15 cellular contexts compared by ENCODE assay signal in the genomic region with DNA sequence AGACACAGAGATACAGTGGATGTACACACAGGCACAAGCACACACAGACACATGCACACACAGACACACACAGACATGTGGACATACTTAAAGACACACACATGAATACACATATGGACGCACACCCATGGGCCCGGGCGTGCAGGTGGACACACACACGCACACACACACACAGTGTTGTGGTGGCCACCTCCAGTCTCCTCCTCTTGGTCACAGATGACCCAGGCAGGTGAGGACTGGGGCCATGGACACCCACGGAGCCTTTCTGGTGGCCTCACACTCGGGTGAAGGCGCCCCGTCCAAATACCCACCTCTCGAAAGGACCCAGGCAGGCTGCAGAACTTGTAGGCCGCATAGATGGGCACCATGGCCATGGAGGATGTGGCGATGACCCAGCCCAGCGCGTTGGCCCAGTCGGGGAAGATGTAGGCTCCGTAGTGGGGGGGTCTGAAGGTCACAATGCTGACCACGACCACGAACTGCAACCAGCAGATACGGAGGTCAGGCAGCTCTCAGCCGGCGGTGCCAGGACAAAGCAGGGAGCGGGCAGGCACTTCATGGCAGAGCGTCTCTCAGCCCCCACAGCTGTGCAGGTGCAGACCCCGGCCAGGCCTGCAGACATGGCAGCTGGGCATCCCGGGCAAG. TPM values are rescaled to one million over a fixed set of nuclear protein-coding genes. Genes with fewer than 3 reads are reported as not detected.
DNase-seq lines count a peak whose midpoint lies in the region; ATAC-seq and TF ChIP-seq lines count a peak whose summit lies in the region.
"Had no signal": no experiment of that assay in that cellular context is flagged by ENCODE, and none has a peak within 500 bp of the region (broad histone marks: within the 10 kb centered on the region; RNA-seq: fewer than 3 reads in every experiment).

No MANE protein-coding gene starts in this region.

- DNase-seq in RWPE2 (ENCODE audit: low spot score) (peak; percentile 56), right cardiac atrium (peak in 2 of 3 donors; percentile 32 to 38), trophoblast cell (no peak), NCI-H748 treated with DMSO at 0.1 percent for 48 hours (lab: John Stamatoyannopoulos, UW) (no peak), GM23248 (no peak)
- no peak for DNase-seq in activated CD4-positive, alpha-beta T cell treated with anti-CD3 and anti-CD28 coated beads, Interleukin-2, amount 50 U/mL, for 4 hours
- DNase-seq: CD4-positive, CD25-positive, alpha-beta regulatory T cell; IMR-90; NCI-H1436 treated with DMSO at 0.1 percent for 48 hours; NCI-H1930; PC-9 had no signal

- TF ChIP-seq CTCF in RWPE2 (IDR thresholded peaks at IDR 0.05; ENCODE audit: poor library complexity, severe bottlenecking): no peak

- H2AFZ ChIP-seq in trophoblast cell (ENCODE audit: insufficient read depth, low read length, poor library complexity) (no peak overlapping the region), GM23248 (no peak overlapping the region)
- H2AFZ ChIP-seq: PC-9 had no signal

- H3K4me1 ChIP-seq in BLaER1 (peaks cover 33% of the 10 kb centered on the region), RWPE2 (ENCODE audit: insufficient read depth, poor library complexity, severe bottlenecking) (no peaks in the 10 kb centered on the region), right cardiac atrium (ENCODE audit: control insufficient read depth, insufficient read depth, low read length) (no peaks in the 10 kb centered on the region), trophoblast cell (ENCODE audit: control insufficient read depth in 1 of 2, insufficient read depth in 2 of 2, low read length in 2 of 2) (no peaks in the 10 kb centered on the region), GM23248 (ENCODE audit: insufficient read depth) (no peaks in the 10 kb centered on the region)
- H3K4me1 ChIP-seq: HAP-1 had no signal

- H3K79me2 ChIP-seq in trophoblast cell (ENCODE audit: control insufficient read depth, insufficient read depth, low read length, poor library complexity) (no peaks in the 10 kb centered on the region), GM23248 (ENCODE audit: insufficient read depth) (no peaks in the 10 kb centered on the region)

- peak overlapping the region; percentile 89; the same call in 1 of the 2 replicates for H3K4me2 ChIP-seq in BLaER1
- no peak overlapping the region for H3K4me2 ChIP-seq in trophoblast cell (ENCODE audit: low read length)
- H3K4me2 ChIP-seq in GM23248 (ENCODE audit: unreplicated experiment): no peak overlapping the region
- H3K4me2 ChIP-seq: KMS-11, PC-9 had no signal

- H3K18ac ChIP-seq in trophoblast cell (ENCODE audit: low read length): no peak overlapping the region

- no peak overlapping the region for H2AK5ac ChIP-seq in trophoblast cell (ENCODE audit: low read length)

- H3F3A ChIP-seq in GM23248 (ENCODE audit: insufficient read depth): no peaks in the 10 kb centered on the region

- H3K36me3 ChIP-seq in BLaER1 (no peaks in the 10 kb centered on the region), RWPE2 (ENCODE audit: low read depth) (no peaks in the 10 kb centered on the region), trophoblast cell (ENCODE audit: control insufficient read depth in 1 of 2, insufficient read depth in 2 of 2, low read length in 2 of 2) (no peaks in the 10 kb centered on the region), GM23248 (ENCODE audit: low read depth) (no peaks in the 10 kb centered on the region)
- H3K36me3 ChIP-seq: HAP-1 had no signal

- H3K4ac ChIP-seq in trophoblast cell (ENCODE audit: low read depth, low read length): no peak overlapping the region

- H3K27me3 ChIP-seq in BLaER1: no peaks in the 10 kb centered on the region
- H3K27me3 ChIP-seq in RWPE2 (ENCODE audit: insufficient read depth, poor library complexity, severe bottlenecking): peaks cover 16% of the 10 kb centered on the region
- no peaks in the 10 kb centered on the region for H3K27me3 ChIP-seq in right cardiac atrium (ENCODE audit: control insufficient read depth, insufficient read depth)
- H3K27me3 ChIP-seq in trophoblast cell (ENCODE audit: insufficient read depth, low read length): no peaks in the 10 kb centered on the region
- peaks cover 29% of the 10 kb centered on the region for H3K27me3 ChIP-seq in GM23248 (replicated peaks; ENCODE audit: insufficient read depth)

- intact Hi-C loops in right cardiac atrium (cut with DNase I): no loop called here

- WGBS in right cardiac atrium: 87% methylated on average over 24 of the region's 24 CpGs
- WGBS in trophoblast cell (ENCODE audit: extremely low coverage, insufficient coverage, insufficient read length): no CpG with 5 or more reads among the region's 24 CpGs
- WGBS in GM23248 (ENCODE audit: low coverage in 1 of 2, low lambda C conversion rate in 2 of 2, missing lambda C conversion rate in 2 of 2), 2 experiments: 51 to 54% methylated on average over 23 to 24 of the region's 24 CpGs

- in situ Hi-C loops in GM23248 (cut with MboI): no loop called here

- no peaks in the 10 kb centered on the region for H3K79me1 ChIP-seq in trophoblast cell (ENCODE audit: low read length)

- H3K14ac ChIP-seq in trophoblast cell (ENCODE audit: low read length): no peak overlapping the region

- no peaks in the 10 kb centered on the region for H3K9me2 ChIP-seq in GM23248 (ENCODE audit: insufficient read depth)

- no peak overlapping the region for H2BK12ac ChIP-seq in trophoblast cell (ENCODE audit: low read length)

- no peak overlapping the region for H2BK5ac ChIP-seq in trophoblast cell (ENCODE audit: low read depth, low read length, poor library complexity)

- no peak overlapping the region for H4K91ac ChIP-seq in trophoblast cell (ENCODE audit: low read depth, low read length)

- no peak overlapping the region for H4K12ac ChIP-seq in trophoblast cell (ENCODE audit: low read depth, low read length)

- H3K27ac ChIP-seq in BLaER1: no peak overlapping the region
- H3K27ac ChIP-seq in RWPE2 (ENCODE audit: poor library complexity, severe bottlenecking): no peak overlapping the region
- no peak overlapping the region for H3K27ac ChIP-seq in right cardiac atrium (ENCODE audit: low read length)
- no peak overlapping the region for H3K27ac ChIP-seq in trophoblast cell (ENCODE audit: low read depth, low read length)
- no peak overlapping the region for H3K27ac ChIP-seq in GM23248
- H3K27ac ChIP-seq: KMS-11, PC-9 had no signal

- H3K4me3 ChIP-seq in BLaER1 (no peak overlapping the region), RWPE2 (ENCODE audit: severe bottlenecking) (no peak overlapping the region), right cardiac atrium (ENCODE audit: low read length) (no peak overlapping the region), trophoblast cell (ENCODE audit: low read depth, low read length) (no peak overlapping the region), GM23248 (no peak overlapping the region)
- H3K4me3 ChIP-seq: HAP-1, PC-9 had no signal

- no peak overlapping the region for H4K8ac ChIP-seq in trophoblast cell (ENCODE audit: low read depth, low read length)

- H3K9ac ChIP-seq in BLaER1: no peak overlapping the region
- no peak overlapping the region for H3K9ac ChIP-seq in trophoblast cell (ENCODE audit: low read length)
- H3K9ac ChIP-seq in GM23248: no peak overlapping the region
- H3K9ac ChIP-seq: KMS-11 had no signal

- H2BK120ac ChIP-seq in trophoblast cell (ENCODE audit: insufficient read depth, low read length, poor library complexity): no peak overlapping the region

- ATAC-seq in RWPE2 (ENCODE audit: low read depth): no peak
- ATAC-seq in right cardiac atrium: no peak

- H4K20me1 ChIP-seq in BLaER1 (no peaks in the 10 kb centered on the region), GM23248 (ENCODE audit: insufficient read depth) (no peaks in the 10 kb centered on the region)

- H3K23ac ChIP-seq in trophoblast cell (ENCODE audit: low read length): peak overlapping the region; percentile 20

- H3K9me3 ChIP-seq in BLaER1 (no peaks in the 10 kb centered on the region), RWPE2 (ENCODE audit: severe bottlenecking) (no peaks in the 10 kb centered on the region), right cardiac atrium (ENCODE audit: control insufficient read depth, low read length) (no peaks in the 10 kb centered on the region), trophoblast cell (ENCODE audit: insufficient read depth, low read depth, low read length) (peaks cover 2% of the 10 kb centered on the region), GM23248 (ENCODE audit: low read depth) (no peaks in the 10 kb centered on the region)
- H3K9me3 ChIP-seq: HAP-1 had no signal

RNA-seq across cellular contexts. Expression of a gene that starts 42.5 kb away (rescaled TPM):
- not detected for total RNA-seq in right cardiac atrium
- polyA plus RNA-seq in right cardiac atrium: not detected
- polyA plus RNA-seq in trophoblast cell (2013): 0.11 TPM in 2 replicates
- total RNA-seq in GM23248 (2014; rRNA removed; shearing (Covaris generic)): not detected in 2 replicates
- polyA plus RNA-seq in GM23248 (2016; fragmentation: Nextera tagmentation; extraction: Ambion mirVana): not detected in 2 replicates
- total RNA-seq: CD4-positive, CD25-positive, alpha-beta regulatory T cell; IMR-90; NCI-H460; PC-9 had no signal
- polyA plus RNA-seq: IMR-90 had no signal

RNA-seq across cellular contexts. Expression of a gene that starts 57.8 kb away (rescaled TPM):
- total RNA-seq in right cardiac atrium: 10 to 100 TPM; 43.9 to 62.7 (median 50.0) TPM
- polyA plus RNA-seq in right cardiac atrium (44.0 TPM), GM23248 (2016; fragmentation: Nextera tagmentation; extraction: Ambion mirVana) (25.6 and 28.3 TPM in 2 replicates)
- polyA plus RNA-seq in trophoblast cell (2013): 84.8 and 91.2 TPM in 2 replicates
- total RNA-seq in GM23248 (2014; rRNA removed; shearing (Covaris generic)): 132 and 135 TPM in 2 replicates

Comparison
In these comparisons a context has a peak if more than half of its experiments do, and no peak if none do; other contexts are left out.
1. DNase-seq: peak in RWPE2 (single experiment) and right cardiac atrium (2 of 3); none in trophoblast cell (0 of 2), activated CD4-positive, alpha-beta T cell treated with anti-CD3 and anti-CD28 coated beads, Interleukin-2, amount 50 U/mL, for 4 hours (0 of 2), NCI-H748 treated with DMSO at 0.1 percent for 48 hours (single experiment) and GM23248 (single experiment).